ENCODE assay signal across 8 cellular contexts in the genomic region with DNA sequence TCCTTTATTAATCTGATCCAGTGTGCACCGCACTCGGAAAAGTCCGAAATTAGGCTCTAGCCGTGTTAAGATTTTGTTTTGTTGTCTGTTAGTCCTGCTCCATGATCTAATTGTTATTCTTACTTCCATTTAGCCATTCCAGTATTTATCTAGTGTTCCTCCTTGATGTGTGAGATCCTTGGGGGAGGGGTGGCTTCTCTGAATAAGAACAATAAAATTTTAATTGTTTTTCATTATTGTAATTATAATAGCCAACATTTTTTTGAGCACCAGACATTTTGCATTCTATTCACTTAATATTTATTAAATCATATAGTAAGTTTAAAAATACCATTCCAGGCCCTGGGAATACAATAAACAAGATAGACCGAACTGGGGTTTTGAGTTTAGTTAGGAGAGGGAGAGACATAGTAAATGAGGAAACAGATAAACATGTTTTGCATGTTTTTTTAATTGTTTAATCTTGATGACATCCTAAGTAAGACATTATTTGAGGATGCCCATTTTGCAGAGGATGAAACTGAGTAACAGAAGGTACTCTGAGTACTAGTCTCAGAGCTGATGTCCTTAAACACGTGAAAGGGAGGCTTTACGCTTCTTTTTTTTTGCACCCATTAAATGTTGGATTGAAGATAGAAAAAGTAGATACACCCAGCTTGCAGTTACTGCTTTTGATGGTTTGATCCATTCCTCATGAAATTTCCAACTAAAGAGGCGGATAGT. TPM values are rescaled to one million over a fixed set of nuclear protein-coding genes. Genes with fewer than 3 reads are reported as not detected.
DNase-seq lines count a peak whose midpoint lies in the region; TF ChIP-seq lines count a peak whose summit lies in the region.

No MANE protein-coding gene starts in this region.

- WGBS in trophoblast cell (ENCODE audit: extremely low coverage, insufficient coverage, insufficient read length): no CpG with 5 or more reads among the region's 8 CpGs

- H3K79me2 ChIP-seq in OCI-LY1 (ENCODE audit: insufficient read depth, low read length): peaks cover 25% of the 10 kb centered on the region
- peaks cover 7% of the 10 kb centered on the region for H3K79me2 ChIP-seq in trophoblast cell (ENCODE audit: control insufficient read depth, insufficient read depth, low read length, poor library complexity)

- H3K4ac ChIP-seq in trophoblast cell (ENCODE audit: low read depth, low read length): peak overlapping the region; percentile 68

- H3K9me3 ChIP-seq in OCI-LY1 (ENCODE audit: low read length) (no peaks in the 10 kb centered on the region), trophoblast cell (ENCODE audit: insufficient read depth, low read depth, low read length) (no peaks in the 10 kb centered on the region)

- H3K4me1 ChIP-seq in OCI-LY1 (ENCODE audit: insufficient read depth, low read length, severe bottlenecking) (peaks cover 23% of the 10 kb centered on the region), trophoblast cell (ENCODE audit: control insufficient read depth in 1 of 2, insufficient read depth in 2 of 2, low read length in 2 of 2) (peaks cover 2 to 3% of the 10 kb centered on the region in 2 experiments)

- no peak overlapping the region for H2BK12ac ChIP-seq in trophoblast cell (ENCODE audit: low read length)

- H3K27me3 ChIP-seq in GM06990 (replicated peaks; ENCODE audit: control insufficient read depth, insufficient read depth, low read length) (no peaks in the 10 kb centered on the region), OCI-LY1 (ENCODE audit: insufficient read depth, low read length) (no peaks in the 10 kb centered on the region), trophoblast cell (ENCODE audit: insufficient read depth, low read length) (no peaks in the 10 kb centered on the region)

- peak overlapping the region; percentile 84 for H3K9ac ChIP-seq in OCI-LY1 (ENCODE audit: low read length)
- H3K9ac ChIP-seq in trophoblast cell (ENCODE audit: low read length): no peak overlapping the region

- H3K36me3 ChIP-seq in GM06990 (ENCODE audit: control insufficient read depth, insufficient read depth, low read length): no peaks in the 10 kb centered on the region
- no peaks in the 10 kb centered on the region for H3K36me3 ChIP-seq in OCI-LY1 (ENCODE audit: insufficient read depth, low read length)
- no peaks in the 10 kb centered on the region for H3K36me3 ChIP-seq in trophoblast cell (ENCODE audit: control insufficient read depth in 1 of 2, insufficient read depth in 2 of 2, low read length in 2 of 2)

- H3K4me2 ChIP-seq in OCI-LY1 (ENCODE audit: low read length) (peak overlapping the region; percentile 99), trophoblast cell (ENCODE audit: low read length) (peak overlapping the region; percentile 94)

- peak overlapping the region; percentile 50 for H3K27ac ChIP-seq in OCI-LY1 (ENCODE audit: low read depth, low read length, poor library complexity, severe bottlenecking)
- no peak overlapping the region for H3K27ac ChIP-seq in trophoblast cell (ENCODE audit: low read depth, low read length)

- H3K79me1 ChIP-seq in trophoblast cell (ENCODE audit: low read length): peaks cover 12% of the 10 kb centered on the region

- peak overlapping the region; percentile 59 for H4K8ac ChIP-seq in trophoblast cell (ENCODE audit: low read depth, low read length)

- DNase-seq in GM06990 (ENCODE audit: extremely low read depth, insufficient read length) (no peak), epithelial cell of proximal tubule (ENCODE audit: low read depth) (no peak), trophoblast cell (peak in 1 of 2 donors; percentile 9), SW480 (ENCODE audit: low spot score) (no peak), cerebellum (ENCODE audit: low spot score) (no peak), EL (no peak), posterior cingulate gyrus (no peak)

- H3K4me3 ChIP-seq in GM06990 (replicated peaks; ENCODE audit: low read depth, low read length) (peak overlapping the region; percentile 71), OCI-LY1 (ENCODE audit: low read depth, low read length, poor library complexity, severe bottlenecking) (peak overlapping the region; percentile 89), epithelial cell of proximal tubule (ENCODE audit: low read depth, low read length) (peak overlapping the region; percentile 75), trophoblast cell (ENCODE audit: low read depth, low read length) (peak overlapping the region; percentile 83)

- H2AK5ac ChIP-seq in trophoblast cell (ENCODE audit: low read length): no peak overlapping the region

- intact Hi-C loops in posterior cingulate gyrus (cut with DNase I): loop anchor here (2.0 kb wide), 1 partner anchor 48 kb away; the partner anchor contains the start of gene SNTA1

- H2AFZ ChIP-seq in OCI-LY1 (ENCODE audit: low read length) (no peak overlapping the region), trophoblast cell (ENCODE audit: insufficient read depth, low read length, poor library complexity) (no peak overlapping the region)

- H3K9me2 ChIP-seq in OCI-LY1 (ENCODE audit: low read depth, low read length): no peaks in the 10 kb centered on the region

- no peaks in the 10 kb centered on the region for H4K20me1 ChIP-seq in OCI-LY1 (ENCODE audit: insufficient read depth, low read length)

- peak overlapping the region; percentile 18 for H3K14ac ChIP-seq in trophoblast cell (ENCODE audit: low read length)

- no peak overlapping the region for H2BK5ac ChIP-seq in trophoblast cell (ENCODE audit: low read depth, low read length, poor library complexity)

- H4K91ac ChIP-seq in trophoblast cell (ENCODE audit: low read depth, low read length): no peak overlapping the region

- no peak for TF ChIP-seq CTCF in GM06990 (IDR thresholded peaks at IDR 0.05; ENCODE audit: insufficient read depth, low read length, poor library complexity, severe bottlenecking)
- TF ChIP-seq CTCF in OCI-LY1 (IDR thresholded peaks at IDR 0.05; ENCODE audit: low read length): no peak
- TF ChIP-seq CTCF in epithelial cell of proximal tubule (conservative IDR thresholded peaks at IDR 0.05; ENCODE audit: low read depth, low read length): no peak

- no peak overlapping the region for H4K12ac ChIP-seq in trophoblast cell (ENCODE audit: low read depth, low read length)

- peak overlapping the region; percentile 34 for H3K18ac ChIP-seq in trophoblast cell (ENCODE audit: low read length)

- H3K23ac ChIP-seq in trophoblast cell (ENCODE audit: low read length): peak overlapping the region; percentile 83

- H2BK120ac ChIP-seq in trophoblast cell (ENCODE audit: insufficient read depth, low read length, poor library complexity): no peak overlapping the region

- H3F3A ChIP-seq in OCI-LY1 (ENCODE audit: insufficient read depth, low read length): no peaks in the 10 kb centered on the region

RNA-seq across cellular contexts. Expression of gene CBFA2T2, which starts 1.2 kb away (rescaled TPM):
- total RNA-seq in epithelial cell of proximal tubule (3.3 and 8.4 TPM in 2 replicates), cerebellum (38.4 TPM)
- polyA plus RNA-seq in trophoblast cell (2013): 9.5 and 9.6 TPM in 2 replicates

RNA-seq across cellular contexts. Expression of gene SNTA1, which starts 47.5 kb away (rescaled TPM):
- 6.9 and 12.4 TPM in 2 replicates for total RNA-seq in epithelial cell of proximal tubule
- polyA plus RNA-seq in trophoblast cell (2013): 1.1 and 1.2 TPM in 2 replicates
- total RNA-seq in cerebellum: 7.8 TPM
